In the genomic region with DNA sequence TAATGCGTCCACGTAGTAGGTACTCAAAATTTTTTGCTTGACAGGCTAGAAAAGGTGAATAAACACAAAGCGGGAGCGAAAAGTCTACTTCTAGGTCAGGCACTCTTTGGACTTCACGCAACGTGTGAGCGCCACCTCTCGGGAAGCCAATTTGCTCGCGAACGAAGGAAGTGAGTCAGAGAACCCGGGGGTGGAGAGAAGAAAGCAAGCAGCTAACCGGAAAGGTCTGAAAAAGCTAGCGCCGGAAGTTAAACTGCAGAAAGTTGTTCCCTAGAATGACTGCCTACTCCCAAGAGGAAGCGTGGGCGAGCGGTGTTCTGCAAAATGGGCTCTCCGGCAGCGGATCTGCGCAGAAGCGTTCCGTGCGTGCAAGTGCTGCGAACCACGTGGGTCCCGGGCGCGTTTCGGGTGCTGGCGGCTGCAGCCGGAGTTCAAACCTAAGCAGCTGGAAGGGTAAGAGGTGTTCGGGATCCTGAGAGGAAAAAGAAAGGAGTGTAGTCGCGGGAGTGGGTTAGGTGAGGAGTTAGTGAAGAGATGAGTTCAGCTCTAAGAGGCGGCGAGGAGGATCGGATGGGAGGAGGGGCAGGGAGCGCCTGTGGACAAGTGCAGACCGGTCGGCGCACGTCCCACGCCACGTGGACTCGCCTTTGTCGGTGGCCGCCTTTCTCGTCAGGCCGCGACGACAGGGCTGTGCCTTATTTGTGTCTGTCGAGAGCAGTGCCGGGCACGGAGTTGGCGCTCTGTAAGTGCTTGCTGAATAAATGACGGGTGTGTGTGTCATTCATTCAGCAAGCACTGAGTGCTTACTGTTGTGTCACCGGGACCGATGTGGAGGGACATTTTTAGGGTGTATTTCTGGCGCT, we compare ENCODE assay signal across 1 cellular context.
TF ChIP-seq lines count a peak whose summit lies in the region.

A gene (plus strand): TSS at position 350 of the 863 bp plus-strand sequence. CDS start 2,096 bp downstream, outside the sequence.

TF ChIP-seq in HepG2, 621 proteins besides CTCF, POLR2A, EP300 and RAD21 (continued from another document and continues in another):
- TF ChIP-seq, protein P1, sequence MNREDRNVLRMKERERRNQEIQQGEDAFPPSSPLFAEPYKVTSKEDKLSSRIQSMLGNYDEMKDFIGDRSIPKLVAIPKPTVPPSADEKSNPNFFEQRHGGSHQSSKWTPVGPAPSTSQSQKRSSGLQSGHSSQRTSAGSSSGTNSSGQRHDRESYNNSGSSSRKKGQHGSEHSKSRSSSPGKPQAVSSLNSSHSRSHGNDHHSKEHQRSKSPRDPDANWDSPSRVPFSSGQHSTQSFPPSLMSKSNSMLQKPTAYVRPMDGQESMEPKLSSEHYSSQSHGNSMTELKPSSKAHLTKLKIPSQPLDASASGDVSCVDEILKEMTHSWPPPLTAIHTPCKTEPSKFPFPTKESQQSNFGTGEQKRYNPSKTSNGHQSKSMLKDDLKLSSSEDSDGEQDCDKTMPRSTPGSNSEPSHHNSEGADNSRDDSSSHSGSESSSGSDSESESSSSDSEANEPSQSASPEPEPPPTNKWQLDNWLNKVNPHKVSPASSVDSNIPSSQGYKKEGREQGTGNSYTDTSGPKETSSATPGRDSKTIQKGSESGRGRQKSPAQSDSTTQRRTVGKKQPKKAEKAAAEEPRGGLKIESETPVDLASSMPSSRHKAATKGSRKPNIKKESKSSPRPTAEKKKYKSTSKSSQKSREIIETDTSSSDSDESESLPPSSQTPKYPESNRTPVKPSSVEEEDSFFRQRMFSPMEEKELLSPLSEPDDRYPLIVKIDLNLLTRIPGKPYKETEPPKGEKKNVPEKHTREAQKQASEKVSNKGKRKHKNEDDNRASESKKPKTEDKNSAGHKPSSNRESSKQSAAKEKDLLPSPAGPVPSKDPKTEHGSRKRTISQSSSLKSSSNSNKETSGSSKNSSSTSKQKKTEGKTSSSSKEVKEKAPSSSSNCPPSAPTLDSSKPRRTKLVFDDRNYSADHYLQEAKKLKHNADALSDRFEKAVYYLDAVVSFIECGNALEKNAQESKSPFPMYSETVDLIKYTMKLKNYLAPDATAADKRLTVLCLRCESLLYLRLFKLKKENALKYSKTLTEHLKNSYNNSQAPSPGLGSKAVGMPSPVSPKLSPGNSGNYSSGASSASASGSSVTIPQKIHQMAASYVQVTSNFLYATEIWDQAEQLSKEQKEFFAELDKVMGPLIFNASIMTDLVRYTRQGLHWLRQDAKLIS (CRISPR knock-in tag; IDR thresholded peaks at IDR 0.05), result peak; percentile 88
- peak; percentile 58 for TF ChIP-seq ZBTB21 (CRISPR knock-in tag; IDR thresholded peaks at IDR 0.05)
- peak; percentile 86 for TF ChIP-seq JUND (CRISPR knock-in tag; IDR thresholded peaks at IDR 0.05)
- TF ChIP-seq ZFP1 (CRISPR knock-in tag; IDR thresholded peaks at IDR 0.05), result peak; percentile 97
- peak; percentile 98 for TF ChIP-seq ETV6 (CRISPR knock-in tag; conservative IDR thresholded peaks at IDR 0.05)
- TF ChIP-seq ZNF292 (CRISPR knock-in tag; IDR thresholded peaks at IDR 0.05; ENCODE audit: borderline replicate concordance, low read depth), result peak; percentile 78; the same call in 1 of the 2 replicates
- TF ChIP-seq HOXA3 (CRISPR knock-in tag; IDR thresholded peaks at IDR 0.05), result peak; percentile 99
- TF ChIP-seq ZFP37 (CRISPR knock-in tag; IDR thresholded peaks at IDR 0.05; ENCODE audit: borderline replicate concordance), result peak; percentile 98
- peak; percentile 99 for TF ChIP-seq KLF6 (CRISPR knock-in tag; IDR thresholded peaks at IDR 0.05)
- peak; percentile 97 for TF ChIP-seq HOXA5 (CRISPR knock-in tag; IDR thresholded peaks at IDR 0.05)
- TF ChIP-seq, protein P2, sequence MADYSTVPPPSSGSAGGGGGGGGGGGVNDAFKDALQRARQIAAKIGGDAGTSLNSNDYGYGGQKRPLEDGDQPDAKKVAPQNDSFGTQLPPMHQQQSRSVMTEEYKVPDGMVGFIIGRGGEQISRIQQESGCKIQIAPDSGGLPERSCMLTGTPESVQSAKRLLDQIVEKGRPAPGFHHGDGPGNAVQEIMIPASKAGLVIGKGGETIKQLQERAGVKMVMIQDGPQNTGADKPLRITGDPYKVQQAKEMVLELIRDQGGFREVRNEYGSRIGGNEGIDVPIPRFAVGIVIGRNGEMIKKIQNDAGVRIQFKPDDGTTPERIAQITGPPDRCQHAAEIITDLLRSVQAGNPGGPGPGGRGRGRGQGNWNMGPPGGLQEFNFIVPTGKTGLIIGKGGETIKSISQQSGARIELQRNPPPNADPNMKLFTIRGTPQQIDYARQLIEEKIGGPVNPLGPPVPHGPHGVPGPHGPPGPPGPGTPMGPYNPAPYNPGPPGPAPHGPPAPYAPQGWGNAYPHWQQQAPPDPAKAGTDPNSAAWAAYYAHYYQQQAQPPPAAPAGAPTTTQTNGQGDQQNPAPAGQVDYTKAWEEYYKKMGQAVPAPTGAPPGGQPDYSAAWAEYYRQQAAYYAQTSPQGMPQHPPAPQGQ (CRISPR knock-in tag; IDR thresholded peaks at IDR 0.05; ENCODE audit: borderline replicate concordance), result peak; percentile 54; the same call in 1 of the 2 replicates
- TF ChIP-seq, protein P3, sequence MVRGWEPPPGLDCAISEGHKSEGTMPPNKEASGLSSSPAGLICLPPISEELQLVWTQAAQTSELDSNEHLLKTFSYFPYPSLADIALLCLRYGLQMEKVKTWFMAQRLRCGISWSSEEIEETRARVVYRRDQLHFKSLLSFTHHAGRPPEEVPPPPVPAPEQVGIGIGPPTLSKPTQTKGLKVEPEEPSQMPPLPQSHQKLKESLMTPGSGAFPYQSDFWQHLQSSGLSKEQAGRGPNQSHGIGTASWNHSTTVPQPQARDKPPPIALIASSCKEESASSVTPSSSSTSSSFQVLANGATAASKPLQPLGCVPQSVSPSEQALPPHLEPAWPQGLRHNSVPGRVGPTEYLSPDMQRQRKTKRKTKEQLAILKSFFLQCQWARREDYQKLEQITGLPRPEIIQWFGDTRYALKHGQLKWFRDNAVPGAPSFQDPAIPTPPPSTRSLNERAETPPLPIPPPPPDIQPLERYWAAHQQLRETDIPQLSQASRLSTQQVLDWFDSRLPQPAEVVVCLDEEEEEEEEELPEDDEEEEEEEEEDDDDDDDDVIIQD (CRISPR knock-in tag; IDR thresholded peaks at IDR 0.05; ENCODE audit: low read depth), result peak; percentile 94
- TF ChIP-seq, protein P4, sequence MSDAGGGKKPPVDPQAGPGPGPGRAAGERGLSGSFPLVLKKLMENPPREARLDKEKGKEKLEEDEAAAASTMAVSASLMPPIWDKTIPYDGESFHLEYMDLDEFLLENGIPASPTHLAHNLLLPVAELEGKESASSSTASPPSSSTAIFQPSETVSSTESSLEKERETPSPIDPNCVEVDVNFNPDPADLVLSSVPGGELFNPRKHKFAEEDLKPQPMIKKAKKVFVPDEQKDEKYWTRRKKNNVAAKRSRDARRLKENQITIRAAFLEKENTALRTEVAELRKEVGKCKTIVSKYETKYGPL (CRISPR knock-in tag; IDR thresholded peaks at IDR 0.05), result peak; percentile 90
- no peak; the same call in 1 of the 2 replicates for TF ChIP-seq ZNF337 (CRISPR knock-in tag; IDR thresholded peaks at IDR 0.05; ENCODE audit: borderline replicate concordance, low read depth)
- peak; percentile 27; the same call in 1 of the 2 replicates for TF ChIP-seq CAMTA2 (CRISPR knock-in tag; IDR thresholded peaks at IDR 0.05; ENCODE audit: borderline replicate concordance)
- TF ChIP-seq KDM3A (CRISPR knock-in tag; IDR thresholded peaks at IDR 0.05; ENCODE audit: low read depth), result peak; percentile 100
- TF ChIP-seq SMYD3 (CRISPR knock-in tag; IDR thresholded peaks at IDR 0.05), result 0 out of 2 replicates have a peak, but pooled peaks have one; percentile 53
- TF ChIP-seq ZNF776 (CRISPR knock-in tag; IDR thresholded peaks at IDR 0.05), result no peak; the same call in 1 of the 2 replicates
- peak; percentile 100 for TF ChIP-seq SMAD1 (CRISPR knock-in tag; IDR thresholded peaks at IDR 0.05; ENCODE audit: borderline replicate concordance, low read depth)
- TF ChIP-seq, protein P5, sequence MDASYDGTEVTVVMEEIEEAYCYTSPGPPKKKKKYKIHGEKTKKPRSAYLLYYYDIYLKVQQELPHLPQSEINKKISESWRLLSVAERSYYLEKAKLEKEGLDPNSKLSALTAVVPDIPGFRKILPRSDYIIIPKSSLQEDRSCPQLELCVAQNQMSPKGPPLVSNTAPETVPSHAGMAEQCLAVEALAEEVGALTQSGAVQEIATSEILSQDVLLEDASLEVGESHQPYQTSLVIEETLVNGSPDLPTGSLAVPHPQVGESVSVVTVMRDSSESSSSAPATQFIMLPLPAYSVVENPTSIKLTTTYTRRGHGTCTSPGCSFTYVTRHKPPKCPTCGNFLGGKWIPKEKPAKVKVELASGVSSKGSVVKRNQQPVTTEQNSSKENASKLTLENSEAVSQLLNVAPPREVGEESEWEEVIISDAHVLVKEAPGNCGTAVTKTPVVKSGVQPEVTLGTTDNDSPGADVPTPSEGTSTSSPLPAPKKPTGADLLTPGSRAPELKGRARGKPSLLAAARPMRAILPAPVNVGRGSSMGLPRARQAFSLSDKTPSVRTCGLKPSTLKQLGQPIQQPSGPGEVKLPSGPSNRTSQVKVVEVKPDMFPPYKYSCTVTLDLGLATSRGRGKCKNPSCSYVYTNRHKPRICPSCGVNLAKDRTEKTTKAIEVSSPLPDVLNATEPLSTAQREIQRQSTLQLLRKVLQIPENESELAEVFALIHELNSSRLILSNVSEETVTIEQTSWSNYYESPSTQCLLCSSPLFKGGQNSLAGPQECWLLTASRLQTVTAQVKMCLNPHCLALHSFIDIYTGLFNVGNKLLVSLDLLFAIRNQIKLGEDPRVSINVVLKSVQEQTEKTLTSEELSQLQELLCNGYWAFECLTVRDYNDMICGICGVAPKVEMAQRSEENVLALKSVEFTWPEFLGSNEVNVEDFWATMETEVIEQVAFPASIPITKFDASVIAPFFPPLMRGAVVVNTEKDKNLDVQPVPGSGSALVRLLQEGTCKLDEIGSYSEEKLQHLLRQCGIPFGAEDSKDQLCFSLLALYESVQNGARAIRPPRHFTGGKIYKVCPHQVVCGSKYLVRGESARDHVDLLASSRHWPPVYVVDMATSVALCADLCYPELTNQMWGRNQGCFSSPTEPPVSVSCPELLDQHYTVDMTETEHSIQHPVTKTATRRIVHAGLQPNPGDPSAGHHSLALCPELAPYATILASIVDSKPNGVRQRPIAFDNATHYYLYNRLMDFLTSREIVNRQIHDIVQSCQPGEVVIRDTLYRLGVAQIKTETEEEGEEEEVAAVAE (CRISPR knock-in tag; IDR thresholded peaks at IDR 0.05; ENCODE audit: borderline replicate concordance), result peak; percentile 95
- TF ChIP-seq, protein P6, sequence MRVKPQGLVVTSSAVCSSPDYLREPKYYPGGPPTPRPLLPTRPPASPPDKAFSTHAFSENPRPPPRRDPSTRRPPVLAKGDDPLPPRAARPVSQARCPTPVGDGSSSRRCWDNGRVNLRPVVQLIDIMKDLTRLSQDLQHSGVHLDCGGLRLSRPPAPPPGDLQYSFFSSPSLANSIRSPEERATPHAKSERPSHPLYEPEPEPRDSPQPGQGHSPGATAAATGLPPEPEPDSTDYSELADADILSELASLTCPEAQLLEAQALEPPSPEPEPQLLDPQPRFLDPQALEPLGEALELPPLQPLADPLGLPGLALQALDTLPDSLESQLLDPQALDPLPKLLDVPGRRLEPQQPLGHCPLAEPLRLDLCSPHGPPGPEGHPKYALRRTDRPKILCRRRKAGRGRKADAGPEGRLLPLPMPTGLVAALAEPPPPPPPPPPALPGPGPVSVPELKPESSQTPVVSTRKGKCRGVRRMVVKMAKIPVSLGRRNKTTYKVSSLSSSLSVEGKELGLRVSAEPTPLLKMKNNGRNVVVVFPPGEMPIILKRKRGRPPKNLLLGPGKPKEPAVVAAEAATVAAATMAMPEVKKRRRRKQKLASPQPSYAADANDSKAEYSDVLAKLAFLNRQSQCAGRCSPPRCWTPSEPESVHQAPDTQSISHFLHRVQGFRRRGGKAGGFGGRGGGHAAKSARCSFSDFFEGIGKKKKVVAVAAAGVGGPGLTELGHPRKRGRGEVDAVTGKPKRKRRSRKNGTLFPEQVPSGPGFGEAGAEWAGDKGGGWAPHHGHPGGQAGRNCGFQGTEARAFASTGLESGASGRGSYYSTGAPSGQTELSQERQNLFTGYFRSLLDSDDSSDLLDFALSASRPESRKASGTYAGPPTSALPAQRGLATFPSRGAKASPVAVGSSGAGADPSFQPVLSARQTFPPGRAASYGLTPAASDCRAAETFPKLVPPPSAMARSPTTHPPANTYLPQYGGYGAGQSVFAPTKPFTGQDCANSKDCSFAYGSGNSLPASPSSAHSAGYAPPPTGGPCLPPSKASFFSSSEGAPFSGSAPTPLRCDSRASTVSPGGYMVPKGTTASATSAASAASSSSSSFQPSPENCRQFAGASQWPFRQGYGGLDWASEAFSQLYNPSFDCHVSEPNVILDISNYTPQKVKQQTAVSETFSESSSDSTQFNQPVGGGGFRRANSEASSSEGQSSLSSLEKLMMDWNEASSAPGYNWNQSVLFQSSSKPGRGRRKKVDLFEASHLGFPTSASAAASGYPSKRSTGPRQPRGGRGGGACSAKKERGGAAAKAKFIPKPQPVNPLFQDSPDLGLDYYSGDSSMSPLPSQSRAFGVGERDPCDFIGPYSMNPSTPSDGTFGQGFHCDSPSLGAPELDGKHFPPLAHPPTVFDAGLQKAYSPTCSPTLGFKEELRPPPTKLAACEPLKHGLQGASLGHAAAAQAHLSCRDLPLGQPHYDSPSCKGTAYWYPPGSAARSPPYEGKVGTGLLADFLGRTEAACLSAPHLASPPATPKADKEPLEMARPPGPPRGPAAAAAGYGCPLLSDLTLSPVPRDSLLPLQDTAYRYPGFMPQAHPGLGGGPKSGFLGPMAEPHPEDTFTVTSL (CRISPR knock-in tag; IDR thresholded peaks at IDR 0.05; ENCODE audit: borderline replicate concordance), result peak; percentile 89
- TF ChIP-seq TMF1 (CRISPR knock-in tag; IDR thresholded peaks at IDR 0.05; ENCODE audit: low read depth), result peak; percentile 36; the same call in 1 of the 2 replicates
- peak; percentile 76; the same call in 1 of the 2 replicates for TF ChIP-seq ZNF569 (CRISPR knock-in tag; IDR thresholded peaks at IDR 0.05; ENCODE audit: borderline replicate concordance)
- TF ChIP-seq KLF9 (CRISPR knock-in tag; IDR thresholded peaks at IDR 0.05; ENCODE audit: low read depth), result 0 out of 2 replicates have a peak, but pooled peaks have one; percentile 97
- TF ChIP-seq, protein P7, sequence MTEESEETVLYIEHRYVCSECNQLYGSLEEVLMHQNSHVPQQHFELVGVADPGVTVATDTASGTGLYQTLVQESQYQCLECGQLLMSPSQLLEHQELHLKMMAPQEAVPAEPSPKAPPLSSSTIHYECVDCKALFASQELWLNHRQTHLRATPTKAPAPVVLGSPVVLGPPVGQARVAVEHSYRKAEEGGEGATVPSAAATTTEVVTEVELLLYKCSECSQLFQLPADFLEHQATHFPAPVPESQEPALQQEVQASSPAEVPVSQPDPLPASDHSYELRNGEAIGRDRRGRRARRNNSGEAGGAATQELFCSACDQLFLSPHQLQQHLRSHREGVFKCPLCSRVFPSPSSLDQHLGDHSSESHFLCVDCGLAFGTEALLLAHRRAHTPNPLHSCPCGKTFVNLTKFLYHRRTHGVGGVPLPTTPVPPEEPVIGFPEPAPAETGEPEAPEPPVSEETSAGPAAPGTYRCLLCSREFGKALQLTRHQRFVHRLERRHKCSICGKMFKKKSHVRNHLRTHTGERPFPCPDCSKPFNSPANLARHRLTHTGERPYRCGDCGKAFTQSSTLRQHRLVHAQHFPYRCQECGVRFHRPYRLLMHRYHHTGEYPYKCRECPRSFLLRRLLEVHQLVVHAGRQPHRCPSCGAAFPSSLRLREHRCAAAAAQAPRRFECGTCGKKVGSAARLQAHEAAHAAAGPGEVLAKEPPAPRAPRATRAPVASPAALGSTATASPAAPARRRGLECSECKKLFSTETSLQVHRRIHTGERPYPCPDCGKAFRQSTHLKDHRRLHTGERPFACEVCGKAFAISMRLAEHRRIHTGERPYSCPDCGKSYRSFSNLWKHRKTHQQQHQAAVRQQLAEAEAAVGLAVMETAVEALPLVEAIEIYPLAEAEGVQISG (CRISPR knock-in tag; IDR thresholded peaks at IDR 0.05), result peak; percentile 98
